ENCODE assay signal across 7 cellular contexts in the genomic region with DNA sequence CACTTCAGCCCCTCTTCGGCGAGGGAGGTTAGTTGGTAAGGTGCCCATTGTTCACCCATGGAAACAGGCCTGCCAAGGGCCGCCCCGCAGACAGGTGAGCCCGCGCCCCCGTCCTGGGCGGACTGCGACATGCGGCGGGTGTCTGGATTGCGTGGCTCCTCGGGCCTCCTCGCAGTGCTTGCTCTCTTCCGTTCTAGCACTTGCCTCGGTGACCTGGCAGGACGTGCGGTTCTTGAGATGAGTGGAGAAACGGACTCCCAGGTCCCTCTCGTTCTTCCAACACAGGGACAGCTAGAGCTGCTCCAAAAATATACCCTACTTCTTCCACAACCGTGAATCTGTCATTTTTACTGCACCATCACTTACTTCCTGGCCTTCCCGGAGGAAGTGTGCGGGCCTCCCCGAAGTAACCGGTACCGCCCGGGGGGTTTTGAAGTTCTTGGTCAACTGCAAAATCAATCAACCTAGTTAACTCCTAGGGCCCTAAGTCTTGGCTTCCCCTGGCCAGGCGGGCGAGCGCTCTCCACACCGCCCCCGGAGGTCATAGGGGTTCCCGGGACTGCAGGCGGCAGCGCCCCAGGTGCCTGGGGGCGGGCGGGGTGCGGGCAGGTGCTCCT.
DNase-seq lines count a peak whose midpoint lies in the region; ATAC-seq lines count a peak whose summit lies in the region.

No MANE protein-coding gene starts in this region.

- H3K4me3 Mint-ChIP-seq in memory B cell: peak overlapping the region; percentile 94

- H3K4me1 Mint-ChIP-seq in memory B cell: peaks cover 20% of the 10 kb centered on the region

- peaks cover 2% of the 10 kb centered on the region for H3K27me3 Mint-ChIP-seq in memory B cell

- peak overlapping the region; percentile 81 for H3K27ac ChIP-seq in cingulate gyrus (ENCODE audit: low read depth, low read length)

- peak; percentile 38 for ATAC-seq in GM18909 (IDR thresholded peaks at IDR 0.05; ENCODE audit: poor library complexity, unreplicated experiment)
- peak; percentile 7 for ATAC-seq in HG03159 (IDR thresholded peaks at IDR 0.05; ENCODE audit: unreplicated experiment)
- ATAC-seq in memory B cell (ENCODE audit: low read depth): peak; percentile 31

- H3K36me3 Mint-ChIP-seq in memory B cell: peaks cover 3% of the 10 kb centered on the region

- peak overlapping the region; percentile 91 for H3K27ac Mint-ChIP-seq in memory B cell

- no peaks in the 10 kb centered on the region for H3K9me3 Mint-ChIP-seq in memory B cell

- peak; percentile 60 for DNase-seq in activated CD4-positive, CD25-positive, alpha-beta regulatory T cell treated with anti-CD3 and anti-CD28 coated beads, Interleukin-2, amount 50 U/mL, for 72 hours
- DNase-seq in memory B cell (ENCODE audit: low spot score in 2 of 2) (peak; percentile 42 to 50), DMS114 treated with DMSO at 0.1 percent for 48 hours (lab: John Stamatoyannopoulos, UW; ENCODE audit: unreplicated experiment) (no peak)
- peak; percentile 21 to 25 for DNase-seq in stimulated activated CD8-positive, alpha-beta memory T cell treated with anti-CD3 and anti-CD28 coated beads, Interleukin-2, amount 100 ng/mL, for 48 hours (ENCODE audit: low read depth in 2 of 2)
